In genomic region chr10:49817845-49818244, GRCh38 we compare ENCODE assay signal across 2 cellular contexts.
TF ChIP-seq lines count a peak whose summit lies in the region.

No MANE protein-coding gene starts in this region.

TF ChIP-seq in liver, 16 proteins besides CTCF, POLR2A, EP300 and RAD21:
- TF ChIP-seq SP1 (IDR thresholded peaks at IDR 0.05) = no peak
- no peak for TF ChIP-seq EGR1 (IDR thresholded peaks at IDR 0.05; ENCODE audit: low read depth in 2 of 2)
- no peak for TF ChIP-seq GABPA (IDR thresholded peaks at IDR 0.05 in 1 of 2, conservative IDR thresholded peaks at IDR 0.05 in 1 of 2)
- TF ChIP-seq HNF4A (conservative IDR thresholded peaks at IDR 0.05) = peak in 1 of 2 donors; percentile 32
- no peak for TF ChIP-seq YY1 (IDR thresholded peaks at IDR 0.05)
- peak; percentile 22 to 43 for TF ChIP-seq RXRA (IDR thresholded peaks at IDR 0.05)
- TF ChIP-seq ATF3 (IDR thresholded peaks at IDR 0.05) = no peak
- no peak for TF ChIP-seq TAF1 (conservative IDR thresholded peaks at IDR 0.05)

TF ChIP-seq in HepG2, 621 proteins besides CTCF, POLR2A, EP300 and RAD21:
- no peak for TF ChIP-seq PBX2 (CRISPR knock-in tag; IDR thresholded peaks at IDR 0.05)
- no peak for TF ChIP-seq ZBTB39 (CRISPR knock-in tag; IDR thresholded peaks at IDR 0.05)
- TF ChIP-seq XBP1 (CRISPR knock-in tag; IDR thresholded peaks at IDR 0.05) = no peak
- TF ChIP-seq SOX5 (CRISPR knock-in tag; IDR thresholded peaks at IDR 0.05; ENCODE audit: borderline replicate concordance) = no peak
- TF ChIP-seq ATF6 (CRISPR knock-in tag; conservative IDR thresholded peaks at IDR 0.05) = no peak
- TF ChIP-seq ZNF329 (CRISPR knock-in tag; IDR thresholded peaks at IDR 0.05; ENCODE audit: low read depth) = no peak
- TF ChIP-seq GLI4 (CRISPR knock-in tag; IDR thresholded peaks at IDR 0.05; ENCODE audit: borderline replicate concordance) = no peak
- TF ChIP-seq ZFP36 (IDR thresholded peaks at IDR 0.05; ENCODE audit: borderline replicate concordance, low read depth, low read length, partially characterized antibody) = no peak
- no peak for TF ChIP-seq PREB (CRISPR knock-in tag; IDR thresholded peaks at IDR 0.05)
- TF ChIP-seq GMEB2 (CRISPR knock-in tag; IDR thresholded peaks at IDR 0.05; ENCODE audit: low read depth) = no peak
- TF ChIP-seq MED1 (CRISPR knock-in tag; IDR thresholded peaks at IDR 0.05) = no peak
- TF ChIP-seq BRF2 (CRISPR knock-in tag; IDR thresholded peaks at IDR 0.05) = no peak
- TF ChIP-seq MIXL1 (CRISPR knock-in tag; IDR thresholded peaks at IDR 0.05) = no peak
- no peak for TF ChIP-seq ZHX1 (CRISPR knock-in tag; IDR thresholded peaks at IDR 0.05; ENCODE audit: low read depth)
- TF ChIP-seq EEA1 (CRISPR knock-in tag; IDR thresholded peaks at IDR 0.05; ENCODE audit: borderline replicate concordance) = no peak
- TF ChIP-seq ZBTB25 (CRISPR knock-in tag; IDR thresholded peaks at IDR 0.05) = no peak
